ENCODE assay signal across 9 cellular contexts in the genomic region with DNA sequence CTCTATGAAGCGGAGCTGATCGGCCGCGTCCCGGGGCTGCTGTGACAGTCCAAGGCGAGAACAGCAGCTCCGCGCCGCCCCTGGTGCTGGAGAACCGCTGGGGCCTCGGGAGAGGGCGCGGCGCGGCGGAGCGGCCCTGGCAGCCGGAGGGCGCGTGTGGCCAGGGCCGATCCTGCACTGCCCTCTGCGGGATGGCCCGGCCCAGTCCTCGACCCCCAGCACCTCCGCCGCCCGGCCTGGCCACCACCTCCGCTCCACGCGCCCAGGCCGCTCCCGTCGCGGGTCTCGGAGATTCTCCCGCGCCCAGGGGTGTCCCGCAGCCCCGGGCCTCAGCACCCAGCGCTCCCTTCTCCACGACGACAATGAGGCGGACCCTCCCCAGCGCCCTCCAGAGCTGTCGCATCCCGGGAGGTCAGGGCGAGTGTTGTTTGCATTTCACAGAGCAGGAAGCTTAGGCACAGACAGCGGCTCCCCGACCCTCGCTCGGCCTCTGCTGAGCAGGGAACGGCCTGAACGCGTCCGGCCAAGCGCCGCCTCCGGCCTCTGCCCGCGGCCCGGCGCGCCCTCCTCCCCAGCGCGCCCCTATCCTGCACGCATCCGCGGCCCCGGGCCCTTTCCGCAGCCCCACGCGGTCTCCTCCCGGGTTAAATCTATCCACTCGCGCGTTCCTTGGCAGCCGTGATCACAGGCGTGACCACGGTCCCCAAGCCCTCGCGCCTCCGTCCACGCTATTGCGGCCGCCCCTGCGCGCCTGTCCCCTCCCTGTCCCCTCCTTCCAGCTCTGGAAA.
DNase-seq lines count a peak whose midpoint lies in the region; ATAC-seq and TF ChIP-seq lines count a peak whose summit lies in the region.
"Had no signal": no experiment of that assay in that cellular context is flagged by ENCODE, and none has a peak within 500 bp of the region (broad histone marks: within the 10 kb centered on the region; RNA-seq: fewer than 3 reads in every experiment).

No MANE protein-coding gene starts in this region.

- no peak for TF ChIP-seq EP300 in stomach (IDR thresholded peaks at IDR 0.05)

- H3K9me3 ChIP-seq in ectodermal cell (ENCODE audit: control insufficient read depth, low read length) = no peaks in the 10 kb centered on the region
- peaks cover 0 to 1% (median under 1%) of the 10 kb centered on the region in 4 donors for H3K9me3 ChIP-seq in stomach

- H3K4me1 ChIP-seq in ectodermal cell (ENCODE audit: control insufficient read depth, insufficient read depth, low read length) = peaks cover 34% of the 10 kb centered on the region
- H3K4me1 ChIP-seq in stomach = peaks cover 13 to 32% (median 24%) of the 10 kb centered on the region in 4 donors

- peak; percentile 64 for TF ChIP-seq CTCF in HFFc6 (IDR thresholded peaks at IDR 0.05)
- no peak for TF ChIP-seq CTCF in stomach (IDR thresholded peaks at IDR 0.05)

- ATAC-seq in HG03354 (IDR thresholded peaks at IDR 0.05; ENCODE audit: poor library complexity, severe bottlenecking, unreplicated experiment) (no peak), HG03442 (IDR thresholded peaks at IDR 0.05; ENCODE audit: unreplicated experiment) (no peak)

- no peak for DNase-seq in HFFc6
- peak; percentile 37 for DNase-seq in kidney tubule cell (ENCODE audit: low spot score)
- peak; percentile 23 for DNase-seq in stomach
- no peak for DNase-seq in NCI-H82 (lab: John Stamatoyannopoulos, UW)
- no peak for DNase-seq in NCI-H1930 (lab: John Stamatoyannopoulos, UW)
- DNase-seq: stimulated activated CD4-positive, alpha-beta T cell treated with anti-CD3 and anti-CD28 coated beads, Interleukin-4, amount 100 ng/mL, for 4 hours had no signal

- peaks cover 24% of the 10 kb centered on the region for H3K4me1 Mint-ChIP-seq in HFFc6 (ENCODE audit: low read depth)

- H3K27me3 Mint-ChIP-seq in HFFc6 (ENCODE audit: insufficient read depth) = peaks cover 43% of the 10 kb centered on the region

- H3K27ac ChIP-seq in ectodermal cell (ENCODE audit: insufficient read depth, low read depth, low read length, poor library complexity, severe bottlenecking) (no peak overlapping the region), stomach (no peak overlapping the region)

- no peak overlapping the region for H3K27ac Mint-ChIP-seq in HFFc6

- intact Hi-C loops in stomach (cut with DNase I; ENCODE audit: low total_unique reads) = loop anchor here (10.0 kb wide), 1 partner anchor 223 kb away; no protein-coding TSS in a partner anchor

- H3K27me3 ChIP-seq in ectodermal cell (ENCODE audit: control insufficient read depth, insufficient read depth, low read length, poor library complexity, severe bottlenecking) (peaks cover 64% of the 10 kb centered on the region), stomach (peaks cover 17 to 77% (median 47%) of the 10 kb centered on the region in 3 donors)

- peaks cover 3% of the 10 kb centered on the region for H3K9me3 Mint-ChIP-seq in HFFc6

- no peaks in the 10 kb centered on the region for H3K36me3 Mint-ChIP-seq in HFFc6 (ENCODE audit: low read depth)

- TF ChIP-seq POLR2A in stomach (IDR thresholded peaks at IDR 0.05) = no peak

- no peak overlapping the region; the same call in 1 of the 2 replicates for H3K4me3 Mint-ChIP-seq in HFFc6

- WGBS in ectodermal cell, 2 experiments = 2% methylated on average over 87 of the region's 87 CpGs
- WGBS in stomach, 5 donors = 3 to 27% (median 3%) methylated on average over 3 to 87 of the region's 87 CpGs

- H3K36me3 ChIP-seq in ectodermal cell (ENCODE audit: control insufficient read depth, insufficient read depth, low read length) (no peaks in the 10 kb centered on the region), stomach (no peaks in the 10 kb centered on the region)

- H3K4me3 ChIP-seq in ectodermal cell (ENCODE audit: insufficient read depth, low read depth, low read length) = peak overlapping the region; percentile 37
- peak overlapping the region; percentile 9 to 39 (median 26) for H3K4me3 ChIP-seq in stomach

Comparison
In these comparisons a context has a peak if more than half of its experiments do, and no peak if none do; other contexts are left out.
1. DNase-seq: peak in kidney tubule cell (single experiment) and stomach (single experiment); none in HFFc6 (single experiment), NCI-H82 (single experiment) and NCI-H1930 (0 of 2).